In genomic region chr7:73992104-73992562, GRCh38 we compare ENCODE assay signal across 1 cellular context.
TF ChIP-seq lines count a peak whose summit lies in the region.

No MANE protein-coding gene starts in this region.

TF ChIP-seq in SK-N-SH treated with all-trans-retinoic acid at 6 μM for 48 hours, 23 proteins besides CTCF, POLR2A, EP300 and RAD21 (continued from another document):
- TF ChIP-seq PATZ1 (CRISPR knock-in tag; IDR thresholded peaks at IDR 0.05; ENCODE audit: borderline replicate concordance) (peak; percentile 91), GLIS3 (CRISPR knock-in tag; IDR thresholded peaks at IDR 0.05) (peak; percentile 96)
